8 cellular contexts compared by ENCODE assay signal in genomic region chr17:27353469-27354050, GRCh38. TPM values are rescaled to one million over a fixed set of nuclear protein-coding genes. Genes with fewer than 3 reads are reported as not detected.
DNase-seq lines count a peak whose midpoint lies in the region; ATAC-seq, FAIRE-seq and TF ChIP-seq lines count a peak whose summit lies in the region.

No MANE protein-coding gene starts in this region.

- H2AFZ ChIP-seq in OCI-LY1 (ENCODE audit: low read length) = peak overlapping the region; percentile 64; the same call in 1 of the 2 replicates

- FAIRE-seq in D721Med (lab: Jason Lieb, UNC) = no peak

- H3K27me3 ChIP-seq in OCI-LY1 (ENCODE audit: insufficient read depth, low read length) (no peaks in the 10 kb centered on the region), mucosa of stomach (ENCODE audit: control insufficient read depth, insufficient read depth, low read length) (peaks cover 3% of the 10 kb centered on the region)

- H3F3A ChIP-seq in OCI-LY1 (ENCODE audit: insufficient read depth, low read length) = 0 out of 2 replicates have a peak, but pooled peaks cover 7% of the 10 kb centered on the region

- H3K4me2 ChIP-seq in OCI-LY1 (ENCODE audit: low read length) = peak overlapping the region; percentile 89

- peak; percentile 76 for ATAC-seq in GM21390 (IDR thresholded peaks at IDR 0.05; ENCODE audit: unreplicated experiment)

- no peaks in the 10 kb centered on the region for H3K36me3 ChIP-seq in OCI-LY1 (ENCODE audit: insufficient read depth, low read length)
- H3K36me3 ChIP-seq in mucosa of stomach (ENCODE audit: control insufficient read depth, insufficient read depth, low read length) = no peaks in the 10 kb centered on the region

- peak overlapping the region; percentile 83 for H3K27ac ChIP-seq in OCI-LY1 (ENCODE audit: low read depth, low read length, poor library complexity, severe bottlenecking)

- peaks cover 37% of the 10 kb centered on the region for H3K4me1 ChIP-seq in OCI-LY1 (ENCODE audit: insufficient read depth, low read length, severe bottlenecking)
- H3K4me1 ChIP-seq in mucosa of stomach (ENCODE audit: control insufficient read depth, insufficient read depth, low read length) = peaks cover 22% of the 10 kb centered on the region

- no peaks in the 10 kb centered on the region for H3K79me2 ChIP-seq in OCI-LY1 (ENCODE audit: insufficient read depth, low read length)

- peak; percentile 78 for TF ChIP-seq CTCF in D721Med (IDR thresholded peaks at IDR 0.05; ENCODE audit: insufficient read depth, missing control alignments)
- peak; percentile 73 for TF ChIP-seq CTCF in OCI-LY1 (IDR thresholded peaks at IDR 0.05; ENCODE audit: low read length)
- peak; percentile 64 for TF ChIP-seq CTCF in epithelial cell of proximal tubule (conservative IDR thresholded peaks at IDR 0.05; ENCODE audit: low read depth, low read length)

- H3K9me3 ChIP-seq in OCI-LY1 (ENCODE audit: low read length) (no peaks in the 10 kb centered on the region), mucosa of stomach (ENCODE audit: control insufficient read depth, low read length) (no peaks in the 10 kb centered on the region)

- H3K9me2 ChIP-seq in OCI-LY1 (ENCODE audit: low read depth, low read length) = no peaks in the 10 kb centered on the region

- DNase-seq in D721Med (ENCODE audit: insufficient read length, low spot score) (peak; percentile 91), HUDEP-2 (lab: John Stamatoyannopoulos, UW; ENCODE audit: unreplicated experiment in 76 of 76) (peak in 73 of 76 experiments; percentile 36 to 92 (median 83)), activated T-cell treated with anti-CD3 and anti-CD28 coated beads for 48 hours (ENCODE audit: low read depth) (peak; percentile 91), epithelial cell of proximal tubule (ENCODE audit: low read depth) (no peak)
- peak; percentile 90 for DNase-seq in stimulated activated CD8-positive, alpha-beta memory T cell treated with anti-CD3 and anti-CD28 coated beads, Interleukin-4, amount 100 ng/mL, for 48 hours

- no peaks in the 10 kb centered on the region for H4K20me1 ChIP-seq in OCI-LY1 (ENCODE audit: insufficient read depth, low read length)

- peak overlapping the region; percentile 91 for H3K9ac ChIP-seq in OCI-LY1 (ENCODE audit: low read length)
- peak overlapping the region; percentile 98 for H3K9ac ChIP-seq in mucosa of stomach (ENCODE audit: low read length)

- H3K4me3 ChIP-seq in OCI-LY1 (ENCODE audit: low read depth, low read length, poor library complexity, severe bottlenecking) (peak overlapping the region; percentile 94), epithelial cell of proximal tubule (ENCODE audit: low read depth, low read length) (peak overlapping the region; percentile 74), mucosa of stomach (ENCODE audit: low read length) (peak overlapping the region; percentile 51)

RNA-seq across cellular contexts. Expression of gene WSB1, which starts 59.6 kb away (rescaled TPM):
- total RNA-seq in epithelial cell of proximal tubule = 28.7 and 68.5 TPM in 2 replicates
